1 cellular context compared by ENCODE assay signal in genomic region chr10:68121020-68121743, GRCh38.
TF ChIP-seq lines count a peak whose summit lies in the region.

No MANE protein-coding gene starts in this region.

TF ChIP-seq in K562, 482 proteins besides CTCF, POLR2A, EP300 and RAD21:
- no peak for TF ChIP-seq MCM2 (IDR thresholded peaks at IDR 0.05; ENCODE audit: low read depth)
- peak; percentile 61 for TF ChIP-seq CEBPB (tag; IDR thresholded peaks at IDR 0.05)
- TF ChIP-seq RNF2 (IDR thresholded peaks at IDR 0.05): peak; percentile 26; the same call in 1 of the 2 replicates
- peak; percentile 68 for TF ChIP-seq ATF3 (IDR thresholded peaks at IDR 0.05)
- no peak for TF ChIP-seq ATF3 (CRISPR knock-in tag; conservative IDR thresholded peaks at IDR 0.05)
- no peak for TF ChIP-seq CEBPG (CRISPR knock-in tag; IDR thresholded peaks at IDR 0.05)
- TF ChIP-seq CEBPG (tag; conservative IDR thresholded peaks at IDR 0.05 in 1 of 2, IDR thresholded peaks at IDR 0.05 in 1 of 2): peak; percentile 68 to 80; a peak in 3 of 4 replicates
- no peak for TF ChIP-seq KDM4B (IDR thresholded peaks at IDR 0.05; ENCODE audit: borderline replicate concordance in 2 of 2, low read depth in 1 of 2)
